In the genomic region with DNA sequence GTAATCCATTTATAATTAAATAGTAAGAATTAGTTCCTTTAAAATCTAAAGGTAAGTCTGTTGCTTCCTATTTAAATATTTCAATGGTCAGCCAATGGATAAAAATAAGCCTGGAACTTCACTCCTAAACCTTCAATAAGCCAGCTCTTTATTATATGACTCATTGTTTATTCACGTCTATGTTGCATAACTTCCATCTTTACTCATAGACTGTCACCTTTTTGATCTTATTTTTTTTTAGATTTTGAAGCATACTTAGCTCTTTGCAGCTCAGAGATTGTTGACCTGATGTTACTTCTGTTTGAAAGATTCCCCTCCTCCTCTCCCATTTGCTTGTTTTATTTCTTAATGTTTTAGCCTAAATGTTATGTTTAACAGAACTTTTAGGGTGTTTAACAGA, we compare ENCODE assay signal across 14 cellular contexts.
DNase-seq lines count a peak whose midpoint lies in the region; ATAC-seq and FAIRE-seq lines count a peak whose summit lies in the region.
"Had no signal": no experiment of that assay in that cellular context is flagged by ENCODE, and none has a peak within 500 bp of the region (broad histone marks: within the 10 kb centered on the region; RNA-seq: fewer than 3 reads in every experiment).

No MANE protein-coding gene starts in this region.

- H3K4me3 Mint-ChIP-seq in activated T-helper 17 cell treated with anti-CD3 and anti-CD28 coated beads, Interleukin-2, amount 50 U/mL, for 72 hours = no peak overlapping the region
- H3K4me3 Mint-ChIP-seq: activated T-cell treated with anti-CD3 and anti-CD28 coated beads, Interleukin-2, amount 50 U/mL, for 72 hours; brain; T-helper 17 cell; type B pancreatic cell had no signal

- peaks cover 10% of the 10 kb centered on the region for H3K9me3 Mint-ChIP-seq in activated T-helper 17 cell treated with anti-CD3 and anti-CD28 coated beads, Interleukin-2, amount 50 U/mL, for 72 hours
- H3K9me3 Mint-ChIP-seq: type B pancreatic cell had no signal

- no peaks in the 10 kb centered on the region for H3K27me3 Mint-ChIP-seq in activated T-helper 17 cell treated with anti-CD3 and anti-CD28 coated beads, Interleukin-2, amount 50 U/mL, for 72 hours
- H3K27me3 Mint-ChIP-seq: T-helper 17 cell, type B pancreatic cell had no signal

- ATAC-seq in GM19023 (IDR thresholded peaks at IDR 0.05; ENCODE audit: unreplicated experiment) = no peak
- ATAC-seq in HG02884 (IDR thresholded peaks at IDR 0.05; ENCODE audit: unreplicated experiment) = no peak
- no peak for ATAC-seq in activated T-helper 17 cell treated with anti-CD3 and anti-CD28 coated beads, Interleukin-2, amount 50 U/mL, for 72 hours (replicated peaks)
- ATAC-seq: activated T-cell treated with anti-CD3 and anti-CD28 coated beads, Interleukin-2, amount 50 U/mL, for 72 hours; T-helper 17 cell had no signal

- no peaks in the 10 kb centered on the region for H3K4me1 Mint-ChIP-seq in activated T-helper 17 cell treated with anti-CD3 and anti-CD28 coated beads, Interleukin-2, amount 50 U/mL, for 72 hours
- H3K4me1 Mint-ChIP-seq: brain, T-helper 17 cell had no signal

- no peaks in the 10 kb centered on the region for H3K36me3 Mint-ChIP-seq in activated T-helper 17 cell treated with anti-CD3 and anti-CD28 coated beads, Interleukin-2, amount 50 U/mL, for 72 hours (ENCODE audit: low read depth)
- H3K36me3 Mint-ChIP-seq: brain, type B pancreatic cell had no signal

- DNase-seq in A172 (ENCODE audit: low spot score) (peak; percentile 35), HT-29 (ENCODE audit: low spot score) (peak; percentile 83), astrocyte of the hippocampus (ENCODE audit: low read depth, low spot score) (peak; percentile 12), UCSD-AML1 (lab: John Stamatoyannopoulos, UW; ENCODE audit: unreplicated experiment) (no peak)
- DNase-seq: activated CD4-positive, alpha-beta T cell treated with anti-CD3 and anti-CD28 coated beads for 48 hours; activated T-cell treated with anti-CD3 and anti-CD28 coated beads, Interleukin-2, amount 50 U/mL, for 72 hours; posterior cingulate gyrus; T-helper 17 cell had no signal

- FAIRE-seq in islet of Langerhans (lab: Jason Lieb, UNC) = peak; percentile 94

- H3K27ac Mint-ChIP-seq in activated T-helper 17 cell treated with anti-CD3 and anti-CD28 coated beads, Interleukin-2, amount 50 U/mL, for 72 hours = no peak overlapping the region
- H3K27ac Mint-ChIP-seq: activated T-cell treated with anti-CD3 and anti-CD28 coated beads, Interleukin-2, amount 50 U/mL, for 72 hours; brain; T-helper 17 cell; type B pancreatic cell had no signal
